8 cellular contexts compared by ENCODE assay signal in genomic region chr15:82808634-82809041, GRCh38. TPM values are rescaled to one million over a fixed set of nuclear protein-coding genes. Genes with fewer than 3 reads are reported as not detected.
DNase-seq lines count a peak whose midpoint lies in the region; ATAC-seq and TF ChIP-seq lines count a peak whose summit lies in the region.

No MANE protein-coding gene starts in this region.

- H3K27me3 Mint-ChIP-seq in CD8-positive, alpha-beta memory T cell: peaks cover 3 to 6% of the 10 kb centered on the region in 2 donors
- H3K27me3 Mint-ChIP-seq in chondrocyte (ENCODE audit: low read depth): no peaks in the 10 kb centered on the region

- peaks cover 3 to 25% (median 6%) of the 10 kb centered on the region in 3 donors for H3K36me3 Mint-ChIP-seq in CD8-positive, alpha-beta memory T cell
- H3K36me3 Mint-ChIP-seq in chondrocyte (ENCODE audit: low read depth): peaks cover 2% of the 10 kb centered on the region

- H3K27me3 ChIP-seq in CD8-positive, alpha-beta memory T cell (ENCODE audit: insufficient read depth, low read length, poor library complexity, severe bottlenecking): no peaks in the 10 kb centered on the region
- no peaks in the 10 kb centered on the region for H3K27me3 ChIP-seq in neuron (ENCODE audit: insufficient read depth, low read length)

- POLR2A ChIA-PET in CD8-positive, alpha-beta memory T cell (lab: Charles Lee): interaction anchor here (1.4 to 1.8 kb wide), 2 partner anchors 58 to 177 kb away, joined by 4 to 8 read pairs; partner anchors contain the start of gene RAMAC

- H3K9me3 Mint-ChIP-seq in CD8-positive, alpha-beta memory T cell: no peaks in the 10 kb centered on the region
- no peaks in the 10 kb centered on the region for H3K9me3 Mint-ChIP-seq in chondrocyte (ENCODE audit: low read depth)

- no peak for TF ChIP-seq CTCF in LNCaP clone FGC (IDR thresholded peaks at IDR 0.05; ENCODE audit: control insufficient read depth, extremely low read depth, insufficient read depth)
- no peak for TF ChIP-seq CTCF in chondrocyte (IDR thresholded peaks at IDR 0.05)

- no peaks in the 10 kb centered on the region for H3K36me3 ChIP-seq in CD8-positive, alpha-beta memory T cell (ENCODE audit: insufficient read depth, low read length)
- H3K36me3 ChIP-seq in neuron (ENCODE audit: insufficient read depth, low read length): peaks cover 5% of the 10 kb centered on the region

- CTCF ChIA-PET in CD8-positive, alpha-beta memory T cell (lab: Charles Lee): interaction anchor here (1.0 to 1.4 kb wide), 2 partner anchors 42 to 161 kb away, joined by 4 read pairs; partner anchors contain the start of gene CPEB1

- H3K4me3 Mint-ChIP-seq in CD8-positive, alpha-beta memory T cell: peak overlapping the region in 6 of 7 donors; percentile 49 to 94 (median 84)
- H3K4me3 Mint-ChIP-seq in chondrocyte (ENCODE audit: unreplicated experiment): peak overlapping the region; percentile 73

- peak overlapping the region; percentile 76 for H2AFZ ChIP-seq in neuron (ENCODE audit: low read depth, low read length)

- no peaks in the 10 kb centered on the region for H3K9me3 ChIP-seq in CD8-positive, alpha-beta memory T cell (ENCODE audit: low read length)
- H3K9me3 ChIP-seq in neuron (ENCODE audit: low read length): no peaks in the 10 kb centered on the region

- DNase-seq in CD8-positive, alpha-beta memory T cell: no peak
- DNase-seq in LNCaP clone FGC (ENCODE audit: low read depth) (no peak), chondrocyte (ENCODE audit: low spot score) (no peak), NCI-H2171 (lab: John Stamatoyannopoulos, UW) (no peak), NCI-H345 (lab: John Stamatoyannopoulos, UW) (no peak), EL (no peak)

- peak overlapping the region; percentile 68 for H3K4me3 ChIP-seq in CD8-positive, alpha-beta memory T cell (ENCODE audit: low read length)
- H3K4me3 ChIP-seq in LNCaP clone FGC (ENCODE audit: low read depth, low read length) (peak overlapping the region; percentile 68), neuron (ENCODE audit: low read length) (peak overlapping the region; percentile 59)

- peak overlapping the region; percentile 90 to 96 (median 93) for H3K27ac Mint-ChIP-seq in CD8-positive, alpha-beta memory T cell
- no peak overlapping the region for H3K27ac Mint-ChIP-seq in chondrocyte (ENCODE audit: unreplicated experiment)

- H3K27ac ChIP-seq in CD8-positive, alpha-beta memory T cell (ENCODE audit: low read depth, low read length): peak overlapping the region; percentile 91

- no peak for ATAC-seq in HG03175 (IDR thresholded peaks at IDR 0.05; ENCODE audit: unreplicated experiment)

- H3K4me1 ChIP-seq in CD8-positive, alpha-beta memory T cell (ENCODE audit: insufficient read depth, low read length): peaks cover 27% of the 10 kb centered on the region
- peaks cover 12% of the 10 kb centered on the region for H3K4me1 ChIP-seq in neuron (ENCODE audit: insufficient read depth, low read length)

- H3K4me1 Mint-ChIP-seq in CD8-positive, alpha-beta memory T cell: peaks cover 27 to 31% (median 31%) of the 10 kb centered on the region in 3 donors
- peaks cover 44% of the 10 kb centered on the region for H3K4me1 Mint-ChIP-seq in chondrocyte (ENCODE audit: low read depth)

RNA-seq across cellular contexts. Expression of gene WHAMM, which starts 0.8 kb away (rescaled TPM):
- 1 to 10 TPM; 9.3 to 9.7 TPM for total RNA-seq in CD8-positive, alpha-beta memory T cell
- polyA plus RNA-seq in CD8-positive, alpha-beta memory T cell: 6.6 TPM
- total RNA-seq in chondrocyte: 6.4 to 10.0 TPM (median 9.1 TPM) in 3 replicates

RNA-seq across cellular contexts. Expression of gene FSD2, which starts 2.8 kb away (rescaled TPM):
- total RNA-seq in CD8-positive, alpha-beta memory T cell: not detected
- polyA plus RNA-seq in CD8-positive, alpha-beta memory T cell: 0.16 TPM
- total RNA-seq in chondrocyte: not detected in 3 replicates
